ENCODE assay signal across 9 cellular contexts in the genomic region with DNA sequence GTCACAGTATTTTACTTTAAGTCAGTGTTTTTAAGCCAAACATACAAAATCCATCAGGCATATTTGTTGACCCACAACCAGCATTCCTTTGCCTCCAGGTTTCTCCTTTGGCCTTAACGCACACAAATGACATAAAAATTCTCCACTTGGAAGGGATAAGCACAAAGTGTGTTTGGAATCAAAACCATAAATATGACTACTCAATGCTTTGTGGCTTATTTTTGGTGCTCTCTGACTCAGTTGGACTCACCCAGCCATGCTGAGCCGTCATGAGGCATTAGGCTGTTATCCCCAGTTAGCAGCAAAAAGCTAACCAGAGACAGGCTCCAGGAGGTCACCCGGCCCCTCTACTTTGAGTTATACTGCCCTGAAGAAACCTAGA. TPM values are rescaled to one million over a fixed set of nuclear protein-coding genes. Genes with fewer than 3 reads are reported as not detected.
A peak's percentile ranks its signal among the peaks of the same experiment; 100 is the strongest.
DNase-seq lines count a peak whose midpoint lies in the region; ATAC-seq and TF ChIP-seq lines count a peak whose summit lies in the region.
"Had no signal": no experiment of that assay in that cellular context is flagged by ENCODE, and none has a peak within 500 bp of the region (broad histone marks: within the 10 kb centered on the region; RNA-seq: fewer than 3 reads in every experiment).

No MANE protein-coding gene starts in this region.

- no peaks in the 10 kb centered on the region for H4K20me1 ChIP-seq in fibroblast of lung (ENCODE audit: control insufficient read depth, extremely low read depth, insufficient read depth, low read length)

- peak overlapping the region; percentile 94 for H3K4me2 ChIP-seq in fibroblast of lung (ENCODE audit: extremely low read depth, insufficient read depth, low read length)

- H2AFZ ChIP-seq in fibroblast of lung (ENCODE audit: low read length) = peak overlapping the region; percentile 97

- DNase-seq in GM03348 (ENCODE audit: low spot score) (peak; percentile 37), SJCRH30 (no peak), fibroblast of lung (ENCODE audit: low read depth in 2 of 2) (peak; percentile 43 to 88), renal cortical epithelial cell (ENCODE audit: low read depth) (peak; percentile 62), SK-N-DZ (ENCODE audit: low spot score) (no peak)
- DNase-seq in activated effector memory CD4-positive, alpha-beta T cell treated with Interleukin-2 at 50 U/mL for 16 hours = no peak

- H3K4me1 ChIP-seq in SJCRH30 (peaks cover 3% of the 10 kb centered on the region; the same call in 1 of the 2 replicates), fibroblast of lung (ENCODE audit: control insufficient read depth, extremely low read depth, insufficient read depth, low read length) (peaks cover 14% of the 10 kb centered on the region)

- H3K4me3 ChIP-seq in SJCRH30 = peak overlapping the region; percentile 76
- H3K4me3 ChIP-seq in fibroblast of lung (replicated peaks in 1 of 4; ENCODE audit: control extremely low read depth in 1 of 4, insufficient read depth in 1 of 4, low read depth in 3 of 4, low read length in 4 of 4) = peak overlapping the region; percentile 76 to 98 (median 88)

- peaks cover 3% of the 10 kb centered on the region for H3K79me2 ChIP-seq in fibroblast of lung (ENCODE audit: control insufficient read depth, insufficient read depth, low read length)

- no peaks in the 10 kb centered on the region for H3K36me3 ChIP-seq in SJCRH30
- H3K36me3 ChIP-seq in fibroblast of lung (ENCODE audit: control insufficient read depth, insufficient read depth, low read length) = no peaks in the 10 kb centered on the region

- H3K27me3 ChIP-seq in SJCRH30 = no peaks in the 10 kb centered on the region
- no peaks in the 10 kb centered on the region for H3K27me3 ChIP-seq in fibroblast of lung (ENCODE audit: control insufficient read depth, insufficient read depth, low read length)

- H3K27ac ChIP-seq in SJCRH30 = no peak overlapping the region
- H3K27ac ChIP-seq in fibroblast of lung (ENCODE audit: insufficient read depth, low read length) = peak overlapping the region; percentile 94

- H3K9ac ChIP-seq in fibroblast of lung (ENCODE audit: insufficient read depth, low read length) = peak overlapping the region; percentile 86

- ATAC-seq in GM18867 (IDR thresholded peaks at IDR 0.05; ENCODE audit: unreplicated experiment) (no peak), GM18858 (IDR thresholded peaks at IDR 0.05; ENCODE audit: unreplicated experiment) (no peak)

- H3K9me3 ChIP-seq in SJCRH30 (replicated peaks) (no peaks in the 10 kb centered on the region), fibroblast of lung (ENCODE audit: control insufficient read depth, insufficient read depth, low read depth, low read length) (no peaks in the 10 kb centered on the region)

- no peak for TF ChIP-seq CTCF in fibroblast of lung (conservative IDR thresholded peaks at IDR 0.05 in 1 of 2, IDR thresholded peaks at IDR 0.05 in 1 of 2; ENCODE audit: low read depth in 1 of 2, low read length in 2 of 2)

RNA-seq across cellular contexts. Expression of a gene that starts 0.9 kb away (rescaled TPM):
- 15.0 and 17.4 TPM in 2 replicates for total RNA-seq in SJCRH30 (2014; rRNA removed; shearing (Covaris generic))
- total RNA-seq in fibroblast of lung = 6.3 and 7.2 TPM in 2 replicates
- polyA plus RNA-seq in fibroblast of lung = 11.8 and 16.6 TPM in 2 replicates
- 5.9 and 8.2 TPM in 2 replicates for polyA plus RNA-seq in fibroblast of lung (2012)
- 9.5 and 11.0 TPM in 2 replicates for polyA minus RNA-seq in fibroblast of lung (ENCODE audit: low replicate concordance)
- total RNA-seq in renal cortical epithelial cell = 12.5 and 21.6 TPM in 2 replicates
- polyA plus RNA-seq in SK-N-DZ (2014; cell fraction: cytosol; rRNA removed) = 28.0 and 34.5 TPM in 2 replicates
- polyA plus RNA-seq in SK-N-DZ (2014; cell fraction: nucleus; rRNA removed) = 15.6 and 20.2 TPM in 2 replicates

RNA-seq across cellular contexts. Expression of a gene that starts 2.5 kb away (rescaled TPM):
- total RNA-seq in SJCRH30 (2014; rRNA removed; shearing (Covaris generic)) = 2.0 and 2.5 TPM in 2 replicates
- 9.2 and 17.3 TPM in 2 replicates for total RNA-seq in fibroblast of lung
- polyA plus RNA-seq in fibroblast of lung = 10.1 and 11.7 TPM in 2 replicates
- polyA plus RNA-seq in fibroblast of lung (2012) = 10.4 and 14.0 TPM in 2 replicates
- 38.7 and 54.7 TPM in 2 replicates for polyA minus RNA-seq in fibroblast of lung (ENCODE audit: low replicate concordance)
- total RNA-seq in renal cortical epithelial cell = 35.4 and 47.7 TPM in 2 replicates
- 13.9 and 14.8 TPM in 2 replicates for polyA plus RNA-seq in SK-N-DZ (2014; cell fraction: cytosol; rRNA removed)
- polyA plus RNA-seq in SK-N-DZ (2014; cell fraction: nucleus; rRNA removed) = 12.5 and 20.2 TPM in 2 replicates

RNA-seq across cellular contexts. Expression of a gene that starts 27.1 kb away (rescaled TPM):
- total RNA-seq in SJCRH30 (2014; rRNA removed; shearing (Covaris generic)) = not detected in 2 replicates
- total RNA-seq in fibroblast of lung (under 0.01 and 0.33 TPM in 2 replicates), renal cortical epithelial cell (0.30 and 1.6 TPM in 2 replicates)
- 0.03 and 0.07 TPM in 2 replicates for polyA plus RNA-seq in fibroblast of lung
- polyA plus RNA-seq in fibroblast of lung (2012) = 0.53 and 0.71 TPM in 2 replicates
- polyA minus RNA-seq in fibroblast of lung (ENCODE audit: low replicate concordance) = 0.75 TPM in 1 of 2 replicates, not detected in the other
- polyA plus RNA-seq in SK-N-DZ (2014; cell fraction: cytosol; rRNA removed) = 0.07 and 0.45 TPM in 2 replicates
- 0.07 TPM in 1 of 2 replicates, not detected in the other for polyA plus RNA-seq in SK-N-DZ (2014; cell fraction: nucleus; rRNA removed)

RNA-seq across cellular contexts. Expression of a gene that starts 27.2 kb away (rescaled TPM):
- 0.22 and 0.56 TPM in 2 replicates for total RNA-seq in SJCRH30 (2014; rRNA removed; shearing (Covaris generic))
- total RNA-seq in fibroblast of lung = under 0.01 and 0.33 TPM in 2 replicates
- 0.07 and 0.10 TPM in 2 replicates for polyA plus RNA-seq in fibroblast of lung
- polyA plus RNA-seq in fibroblast of lung (2012) = 0.17 TPM in 1 of 2 replicates, not detected in the other
- not detected in 2 replicates for polyA minus RNA-seq in fibroblast of lung (ENCODE audit: low replicate concordance)
- total RNA-seq in renal cortical epithelial cell = 0.40 TPM in 1 of 2 replicates, not detected in the other
- 1.9 and 2.1 TPM in 2 replicates for polyA plus RNA-seq in SK-N-DZ (2014; cell fraction: cytosol; rRNA removed)
- 5.0 and 10.3 TPM in 2 replicates for polyA plus RNA-seq in SK-N-DZ (2014; cell fraction: nucleus; rRNA removed)
- total RNA-seq: HT1080 had no signal

RNA-seq across cellular contexts. Expression of a gene that starts 34.6 kb away (rescaled TPM):
- 87.3 and 95.2 TPM in 2 replicates for total RNA-seq in SJCRH30 (2014; rRNA removed; shearing (Covaris generic))
- total RNA-seq in fibroblast of lung = 138 and 190 TPM in 2 replicates
- 201 and 254 TPM in 2 replicates for polyA plus RNA-seq in fibroblast of lung
- 132 and 153 TPM in 2 replicates for polyA plus RNA-seq in fibroblast of lung (2012)
- polyA minus RNA-seq in fibroblast of lung (ENCODE audit: low replicate concordance) = 215 and 258 TPM in 2 replicates
- total RNA-seq in renal cortical epithelial cell = 119 and 202 TPM in 2 replicates
- 138 and 143 TPM in 2 replicates for polyA plus RNA-seq in SK-N-DZ (2014; cell fraction: cytosol; rRNA removed)
- polyA plus RNA-seq in SK-N-DZ (2014; cell fraction: nucleus; rRNA removed) = 127 and 132 TPM in 2 replicates

Comparison
In these comparisons a context has a peak if more than half of its experiments do, and no peak if none do; other contexts are left out.
1. DNase-seq: peak in GM03348 (single experiment), fibroblast of lung (2 of 2) and renal cortical epithelial cell (single experiment); none in SJCRH30 (0 of 2), SK-N-DZ (single experiment) and activated effector memory CD4-positive, alpha-beta T cell treated with Interleukin-2 at 50 U/mL for 16 hours (single experiment).